Comparison of ENCODE assay signal across 35 cellular contexts in genomic region chr2:180312542-180312941, GRCh38.
"Had no signal": no experiment of that assay in that cellular context is flagged by ENCODE, and none has a peak within 500 bp of the region (broad histone marks: within the 10 kb centered on the region; RNA-seq: fewer than 3 reads in every experiment).

No MANE protein-coding gene starts in this region.

- DNase-seq: MG63, MM.1S, MV-4-11, NCI-H1048, NCI-H1092, NCI-H1092 treated with DMSO at 0.1 percent for 48 hours, NCI-H1105, NCI-H1105 treated with DMSO at 0.1 percent for 48 hours, NCI-H1417, NCI-H1417 treated with DMSO at 0.1 percent for 48 hours, NCI-H1436, NCI-H1436 treated with DMSO at 0.1 percent for 48 hours, NCI-H146, NCI-H1694, NCI-H1694 treated with DMSO at 0.1 percent for 48 hours, NCI-H187, NCI-H187 treated with DMSO at 0.1 percent for 48 hours, NCI-H1930, NCI-H2029, NCI-H2029 treated with DMSO at 0.1 percent for 48 hours, NCI-H2081, NCI-H2081 treated with DMSO at 0.1 percent for 48 hours, NCI-H2107, NCI-H2171, NCI-H2171 treated with DMSO at 0.1 percent for 48 hours, NCI-H2227 treated with DMSO at 0.1 percent for 48 hours, NCI-H226, NCI-H345, NCI-H446, NCI-H446 treated with DMSO at 0.1 percent for 48 hours, NCI-H510A, NCI-H510A treated with DMSO at 0.1 percent for 48 hours, NCI-H524, NCI-H524 treated with DMSO at 0.1 percent for 48 hours, NCI-H526 had no signal

- H3K27me3 ChIP-seq: MG63 had no signal

- H3K36me3 ChIP-seq: MG63 had no signal

- H3K9me3 ChIP-seq: MG63 had no signal

- H3K4me3 ChIP-seq: MG63 had no signal
